Comparison of ENCODE assay signal across 26 cellular contexts in genomic region chr11:63893355-63893754, GRCh38.
"Had no signal": no experiment of that assay in that cellular context is flagged by ENCODE, and none has a peak within 500 bp of the region (broad histone marks: within the 10 kb centered on the region; RNA-seq: fewer than 3 reads in every experiment).

No MANE protein-coding gene starts in this region.

- H3K27ac ChIP-seq: SJSA1, SK-N-MC had no signal

- H3K4me3 ChIP-seq: MG63, SJSA1, SK-N-MC had no signal

- ATAC-seq: HepG2 had no signal

- H3K27me3 ChIP-seq: MG63, SJSA1 had no signal

- DNase-seq: IMR-90, Karpas-422, KG1, MG63, NCI-H1092, NCI-H1105 treated with DMSO at 0.1 percent for 48 hours, NCI-H1417 treated with DMSO at 0.1 percent for 48 hours, NCI-H146, NCI-H1694 treated with DMSO at 0.1 percent for 48 hours, NCI-H1930, NCI-H2081, NCI-H2107, NCI-H2171, NCI-H226, NCI-H446, NCI-H510A, NCI-H524 treated with DMSO at 0.1 percent for 48 hours, NCI-H69, NCI-H774, Right ventricle myocardium superior, RPMI8226, SIG-M5 had no signal

- FAIRE-seq: HepG2, RCC 7860 had no signal

- H3K4me1 ChIP-seq: SJSA1 had no signal

- H3K9me3 ChIP-seq: MG63, SJSA1 had no signal
